Comparison of ENCODE assay signal across 15 cellular contexts in the genomic region with DNA sequence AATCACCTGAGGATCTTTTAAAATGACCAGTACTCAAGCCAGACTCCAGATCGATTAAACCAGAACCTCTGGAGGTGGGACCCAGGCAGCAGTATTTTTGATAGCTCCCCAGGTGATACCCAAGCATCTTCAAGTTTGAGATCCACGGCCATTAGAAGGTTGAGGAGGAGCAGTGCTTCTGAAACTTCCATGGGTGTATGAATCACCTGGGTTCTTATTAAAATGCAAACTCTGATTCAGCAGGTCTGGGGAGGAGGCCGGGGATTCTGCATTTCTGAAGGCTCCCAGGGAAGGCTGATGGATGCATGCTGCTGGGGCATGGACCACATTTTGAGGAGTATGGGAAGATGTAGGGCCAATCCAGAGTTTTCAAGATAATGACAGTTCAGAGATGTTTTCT. TPM values are rescaled to one million over a fixed set of nuclear protein-coding genes. Genes with fewer than 3 reads are reported as not detected.
DNase-seq lines count a peak whose midpoint lies in the region; ATAC-seq and TF ChIP-seq lines count a peak whose summit lies in the region.
"Had no signal": no experiment of that assay in that cellular context is flagged by ENCODE, and none has a peak within 500 bp of the region (broad histone marks: within the 10 kb centered on the region; RNA-seq: fewer than 3 reads in every experiment).

No MANE protein-coding gene starts in this region.

- no peaks in the 10 kb centered on the region for H3K27me3 ChIP-seq in brain microvascular endothelial cell (replicated peaks)
- H3K27me3 ChIP-seq: BLaER1 had no signal

- POLR2A ChIA-PET in activated CD4-positive, alpha-beta T cell treated with anti-CD3 and anti-CD28 coated beads for 36 hours (lab: Charles Lee): no interaction called here

- H3K36me3 ChIP-seq in brain microvascular endothelial cell (replicated peaks): peaks cover 4% of the 10 kb centered on the region

- in situ Hi-C loops in brain microvascular endothelial cell (cut with HindIII; ENCODE audit: low pct_ligation_motif_present, low sequenced_read_pairs): no loop called here

- CTCF ChIA-PET in activated CD4-positive, alpha-beta T cell treated with anti-CD3 and anti-CD28 coated beads for 36 hours (lab: Charles Lee): interaction anchor here (0.6 to 1.2 kb wide), 4 partner anchors 20 to 431 kb away, joined by 3 to 4 read pairs (median 3); no protein-coding TSS in a partner anchor

- H3K9me3 Mint-ChIP-seq in activated CD4-positive, alpha-beta T cell treated with anti-CD3 and anti-CD28 coated beads for 36 hours (ENCODE audit: low read depth): no peaks in the 10 kb centered on the region
- H3K9me3 Mint-ChIP-seq in stimulated activated effector memory CD8-positive, alpha-beta T cell treated with anti-CD3 and anti-CD28 coated beads, Interleukin-12 subunit alpha, Interleukin-12 subunit beta, amount 100 ng/mL, for 72 hours: no peaks in the 10 kb centered on the region

- peaks cover 29% of the 10 kb centered on the region for H3K36me3 Mint-ChIP-seq in activated CD4-positive, alpha-beta T cell treated with anti-CD3 and anti-CD28 coated beads for 36 hours (ENCODE audit: low read depth)
- H3K36me3 Mint-ChIP-seq in stimulated activated effector memory CD8-positive, alpha-beta T cell treated with anti-CD3 and anti-CD28 coated beads, Interleukin-12 subunit alpha, Interleukin-12 subunit beta, amount 100 ng/mL, for 72 hours: peaks cover 65% of the 10 kb centered on the region

- H3K27me3 Mint-ChIP-seq in activated CD4-positive, alpha-beta T cell treated with anti-CD3 and anti-CD28 coated beads for 36 hours: no peaks in the 10 kb centered on the region

- intact Hi-C loops in activated CD4-positive, alpha-beta T cell treated with anti-CD3 and anti-CD28 coated beads for 36 hours (cut with DNase I, micrococcal nuclease): no loop called here

- ATAC-seq in activated CD4-positive, alpha-beta T cell treated with anti-CD3 and anti-CD28 coated beads for 36 hours: no peak
- ATAC-seq in stimulated activated effector memory CD8-positive, alpha-beta T cell treated with anti-CD3 and anti-CD28 coated beads, Interleukin-12 subunit alpha, Interleukin-12 subunit beta, amount 100 ng/mL, for 72 hours: peak; percentile 47
- ATAC-seq: HCT116 had no signal

- no peak overlapping the region for H3K4me3 Mint-ChIP-seq in activated CD4-positive, alpha-beta T cell treated with anti-CD3 and anti-CD28 coated beads for 36 hours
- H3K4me3 Mint-ChIP-seq in stimulated activated effector memory CD8-positive, alpha-beta T cell treated with anti-CD3 and anti-CD28 coated beads, Interleukin-12 subunit alpha, Interleukin-12 subunit beta, amount 100 ng/mL, for 72 hours: no peak overlapping the region

- H3K27ac ChIP-seq in brain microvascular endothelial cell: peak overlapping the region; percentile 30
- H3K27ac ChIP-seq: BLaER1, GM23248, HL-60 had no signal

- H3K4me1 Mint-ChIP-seq in activated CD4-positive, alpha-beta T cell treated with anti-CD3 and anti-CD28 coated beads for 36 hours: peaks cover 16% of the 10 kb centered on the region
- H3K4me1 Mint-ChIP-seq in stimulated activated effector memory CD8-positive, alpha-beta T cell treated with anti-CD3 and anti-CD28 coated beads, Interleukin-12 subunit alpha, Interleukin-12 subunit beta, amount 100 ng/mL, for 72 hours: peaks cover 5% of the 10 kb centered on the region

- TF ChIP-seq CTCF in brain microvascular endothelial cell (IDR thresholded peaks at IDR 0.05; ENCODE audit: low read depth, low read length, missing control alignments): no peak

- DNase-seq in activated CD4-positive, alpha-beta T cell treated with anti-CD3 and anti-CD28 coated beads for 36 hours: peak; percentile 11
- DNase-seq in activated CD4-positive, alpha-beta T cell treated with anti-CD3 and anti-CD28 coated beads, Interleukin-2, amount 50 U/mL, for 1 hour: no peak
- peak; percentile 11 for DNase-seq in stimulated activated CD4-positive, alpha-beta T cell treated with anti-CD3 and anti-CD28 coated beads, Interleukin-15, amount 100 ng/mL, for 24 hours
- no peak for DNase-seq in stimulated activated CD4-positive, alpha-beta T cell treated with anti-CD3 and anti-CD28 coated beads, Interleukin-4, amount 100 ng/mL, for 24 hours
- DNase-seq in brain microvascular endothelial cell (no peak), RKO (ENCODE audit: low spot score) (no peak)
- no peak for DNase-seq in stimulated activated effector memory CD8-positive, alpha-beta T cell treated with anti-CD3 and anti-CD28 coated beads, Interleukin-12 subunit alpha, Interleukin-12 subunit beta, amount 100 ng/mL, for 72 hours (ENCODE audit: low spot score in 2 of 2)
- DNase-seq: 8988T, AML-193, DMS53, GF-D8, GM23248 had no signal

- no peak overlapping the region for H3K4me3 ChIP-seq in brain microvascular endothelial cell (ENCODE audit: low read depth, low read length)
- H3K4me3 ChIP-seq: BLaER1, GM23248 had no signal

- H3K27ac Mint-ChIP-seq in activated CD4-positive, alpha-beta T cell treated with anti-CD3 and anti-CD28 coated beads for 36 hours: no peak overlapping the region
- peak overlapping the region; percentile 7 for H3K27ac Mint-ChIP-seq in stimulated activated effector memory CD8-positive, alpha-beta T cell treated with anti-CD3 and anti-CD28 coated beads, Interleukin-12 subunit alpha, Interleukin-12 subunit beta, amount 100 ng/mL, for 72 hours

RNA-seq across cellular contexts. Expression of a gene that starts 55.4 kb away (rescaled TPM):
- 10 to 100 TPM; 31.6 to 34.5 TPM for total RNA-seq in activated CD4-positive, alpha-beta T cell treated with anti-CD3 and anti-CD28 coated beads for 36 hours

Comparison
In these comparisons a context has a peak if more than half of its experiments do, and no peak if none do; other contexts are left out.
1. DNase-seq: peak in activated CD4-positive, alpha-beta T cell treated with anti-CD3 and anti-CD28 coated beads for 36 hours (single experiment) and stimulated activated CD4-positive, alpha-beta T cell treated with anti-CD3 and anti-CD28 coated beads, Interleukin-15, amount 100 ng/mL, for 24 hours (single experiment); none in activated CD4-positive, alpha-beta T cell treated with anti-CD3 and anti-CD28 coated beads, Interleukin-2, amount 50 U/mL, for 1 hour (single experiment), stimulated activated CD4-positive, alpha-beta T cell treated with anti-CD3 and anti-CD28 coated beads, Interleukin-4, amount 100 ng/mL, for 24 hours (single experiment), brain microvascular endothelial cell (single experiment), stimulated activated effector memory CD8-positive, alpha-beta T cell treated with anti-CD3 and anti-CD28 coated beads, Interleukin-12 subunit alpha, Interleukin-12 subunit beta, amount 100 ng/mL, for 72 hours (0 of 2) and RKO (single experiment).